1 cellular context compared by ENCODE assay signal in genomic region chr1:210448293-210448892, GRCh38.
TF ChIP-seq lines count a peak whose summit lies in the region.

No MANE protein-coding gene starts in this region.

TF ChIP-seq in SK-N-SH treated with all-trans-retinoic acid at 6 μM for 48 hours, 23 proteins besides CTCF, POLR2A, EP300 and RAD21 (continued from another document):
- TF ChIP-seq, protein P1, sequence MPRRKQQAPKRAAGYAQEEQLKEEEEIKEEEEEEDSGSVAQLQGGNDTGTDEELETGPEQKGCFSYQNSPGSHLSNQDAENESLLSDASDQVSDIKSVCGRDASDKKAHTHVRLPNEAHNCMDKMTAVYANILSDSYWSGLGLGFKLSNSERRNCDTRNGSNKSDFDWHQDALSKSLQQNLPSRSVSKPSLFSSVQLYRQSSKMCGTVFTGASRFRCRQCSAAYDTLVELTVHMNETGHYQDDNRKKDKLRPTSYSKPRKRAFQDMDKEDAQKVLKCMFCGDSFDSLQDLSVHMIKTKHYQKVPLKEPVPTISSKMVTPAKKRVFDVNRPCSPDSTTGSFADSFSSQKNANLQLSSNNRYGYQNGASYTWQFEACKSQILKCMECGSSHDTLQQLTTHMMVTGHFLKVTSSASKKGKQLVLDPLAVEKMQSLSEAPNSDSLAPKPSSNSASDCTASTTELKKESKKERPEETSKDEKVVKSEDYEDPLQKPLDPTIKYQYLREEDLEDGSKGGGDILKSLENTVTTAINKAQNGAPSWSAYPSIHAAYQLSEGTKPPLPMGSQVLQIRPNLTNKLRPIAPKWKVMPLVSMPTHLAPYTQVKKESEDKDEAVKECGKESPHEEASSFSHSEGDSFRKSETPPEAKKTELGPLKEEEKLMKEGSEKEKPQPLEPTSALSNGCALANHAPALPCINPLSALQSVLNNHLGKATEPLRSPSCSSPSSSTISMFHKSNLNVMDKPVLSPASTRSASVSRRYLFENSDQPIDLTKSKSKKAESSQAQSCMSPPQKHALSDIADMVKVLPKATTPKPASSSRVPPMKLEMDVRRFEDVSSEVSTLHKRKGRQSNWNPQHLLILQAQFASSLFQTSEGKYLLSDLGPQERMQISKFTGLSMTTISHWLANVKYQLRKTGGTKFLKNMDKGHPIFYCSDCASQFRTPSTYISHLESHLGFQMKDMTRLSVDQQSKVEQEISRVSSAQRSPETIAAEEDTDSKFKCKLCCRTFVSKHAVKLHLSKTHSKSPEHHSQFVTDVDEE (CRISPR knock-in tag; IDR thresholded peaks at IDR 0.05), result no peak
